9 cellular contexts compared by ENCODE assay signal in genomic region chr11:114258696-114259095, GRCh38. TPM values are rescaled to one million over a fixed set of nuclear protein-coding genes. Genes with fewer than 3 reads are reported as not detected.
A peak's percentile ranks its signal among the peaks of the same experiment; 100 is the strongest.
DNase-seq lines count a peak whose midpoint lies in the region; ATAC-seq and TF ChIP-seq lines count a peak whose summit lies in the region.
"Had no signal": no experiment of that assay in that cellular context is flagged by ENCODE, and none has a peak within 500 bp of the region (broad histone marks: within the 10 kb centered on the region; RNA-seq: fewer than 3 reads in every experiment).

No MANE protein-coding gene starts in this region.

- no peaks in the 10 kb centered on the region for H3K36me3 Mint-ChIP-seq in T-helper 2 cell treated with Interferon-gamma antibody and Interleukin-4, amounts not matched to agents 5 μg/mL and 100 μg/mL, for 36 hours (ENCODE audit: low read depth)

- peaks cover 30 to 41% of the 10 kb centered on the region in 2 donors for H3K4me1 ChIP-seq in adrenal gland (replicated peaks in 1 of 2)
- no peaks in the 10 kb centered on the region for H3K4me1 ChIP-seq in mucosa of descending colon (ENCODE audit: low read depth)
- H3K4me1 ChIP-seq in thyroid gland = peaks cover 42 to 47% of the 10 kb centered on the region in 2 donors

- no peaks in the 10 kb centered on the region for H3K27me3 Mint-ChIP-seq in T-helper 2 cell treated with Interferon-gamma antibody and Interleukin-4, amounts not matched to agents 5 μg/mL and 100 μg/mL, for 36 hours (ENCODE audit: low read depth)

- H3K9me3 ChIP-seq in adrenal gland (replicated peaks in 1 of 3) = no peaks in the 10 kb centered on the region
- H3K9me3 ChIP-seq in mucosa of descending colon = no peaks in the 10 kb centered on the region
- no peaks in the 10 kb centered on the region for H3K9me3 ChIP-seq in thyroid gland

- TF ChIP-seq POLR2A in adrenal gland (IDR thresholded peaks at IDR 0.05) (no peak), thyroid gland (IDR thresholded peaks at IDR 0.05) (no peak)

- 71 to 90% (median 78%) methylated on average over 7 of the region's 7 CpGs for WGBS in adrenal gland, 4 donors
- 78 to 79% methylated on average over 7 of the region's 7 CpGs for WGBS in thyroid gland, 2 donors

- H3K27ac ChIP-seq in adrenal gland = peak overlapping the region in 3 of 5 donors; percentile 39 to 86 (median 75)
- H3K27ac ChIP-seq in thyroid gland = peak overlapping the region; percentile 63 to 87 (median 65)

- H3K36me3 ChIP-seq in adrenal gland (replicated peaks in 1 of 2) (no peaks in the 10 kb centered on the region), mucosa of descending colon (ENCODE audit: low read depth) (no peaks in the 10 kb centered on the region), thyroid gland (peaks cover 0 to 11% of the 10 kb centered on the region in 2 donors)

- TF ChIP-seq CTCF in adrenal gland (IDR thresholded peaks at IDR 0.05) (no peak), mucosa of descending colon (IDR thresholded peaks at IDR 0.05) (no peak), thyroid gland (IDR thresholded peaks at IDR 0.05) (no peak)

- H3K4me3 Mint-ChIP-seq in T-helper 2 cell treated with Interferon-gamma antibody and Interleukin-4, amounts not matched to agents 5 μg/mL and 100 μg/mL, for 36 hours = no peak overlapping the region

- peak overlapping the region; percentile 1 for H3K27ac Mint-ChIP-seq in T-helper 2 cell treated with Interferon-gamma antibody and Interleukin-4, amounts not matched to agents 5 μg/mL and 100 μg/mL, for 36 hours

- no peaks in the 10 kb centered on the region for H3K9me3 Mint-ChIP-seq in T-helper 2 cell treated with Interferon-gamma antibody and Interleukin-4, amounts not matched to agents 5 μg/mL and 100 μg/mL, for 36 hours

- intact Hi-C loops in adrenal gland (cut with DNase I) (loop anchor here (5.0 kb wide), 2 partner anchors 201 to 226 kb away; partner anchors contain the start of gene ZBTB16 (in 1 of the 2)), mucosa of descending colon (cut with DNase I, micrococcal nuclease) (no loop called here), thyroid gland (cut with DNase I) (no loop called here)

- H3K27me3 ChIP-seq in adrenal gland (no peaks in the 10 kb centered on the region), thyroid gland (no peaks in the 10 kb centered on the region)

- H3K4me1 Mint-ChIP-seq in T-helper 2 cell treated with Interferon-gamma antibody and Interleukin-4, amounts not matched to agents 5 μg/mL and 100 μg/mL, for 36 hours (ENCODE audit: low read depth) = peaks cover 9% of the 10 kb centered on the region

- DNase-seq in T-helper 2 cell treated with Interferon-gamma antibody and Interleukin-4, amounts not matched to agents 5 μg/mL and 100 μg/mL, for 36 hours (ENCODE audit: low spot score) = no peak
- DNase-seq in T-helper 2 cell = no peak
- DNase-seq in adrenal gland = no peak
- DNase-seq in mucosa of descending colon = no peak
- DNase-seq in thyroid gland = no peak
- no peak for DNase-seq in NCI-H345 treated with DMSO at 0.1 percent for 48 hours (lab: John Stamatoyannopoulos, UW; ENCODE audit: unreplicated experiment)
- DNase-seq: NCI-H1436 treated with DMSO at 0.1 percent for 48 hours had no signal

- ATAC-seq in mucosa of descending colon (peak; percentile 19), HG02884 (IDR thresholded peaks at IDR 0.05; ENCODE audit: unreplicated experiment) (no peak), GM21529 (IDR thresholded peaks at IDR 0.05; ENCODE audit: unreplicated experiment) (no peak)

- H3K4me3 ChIP-seq in adrenal gland = no peak overlapping the region
- H3K4me3 ChIP-seq in mucosa of descending colon = no peak overlapping the region
- H3K4me3 ChIP-seq in thyroid gland (replicated peaks in 1 of 3) = no peak overlapping the region

RNA-seq across cellular contexts. Expression of gene NNMT, which starts 37.5 kb away (rescaled TPM):
- total RNA-seq in adrenal gland (100 to 1,000 TPM in 2 of 8 donors, 10 to 100 TPM in 6; 13.6 to 162 (median 77.4) TPM), mucosa of descending colon (100 to 1,000 TPM in 1 of 3 donors, 10 to 100 TPM in 2; 13.1 to 112 (median 65.9) TPM), thyroid gland (100 to 1,000 TPM in 3 of 4 donors, 10 to 100 TPM in 1; 78.1 to 459 (median 185) TPM)
- 100 to 1,000 TPM in 2 of 3 donors, 10 to 100 TPM in 1; 30.6 to 354 (median 128) TPM for polyA plus RNA-seq in adrenal gland

Comparison
In these comparisons a context has a peak if more than half of its experiments do, and no peak if none do; other contexts are left out.
1. intact Hi-C loops: an anchor here in adrenal gland (5.0 kb wide); none called in mucosa of descending colon and thyroid gland.